In the genomic region with DNA sequence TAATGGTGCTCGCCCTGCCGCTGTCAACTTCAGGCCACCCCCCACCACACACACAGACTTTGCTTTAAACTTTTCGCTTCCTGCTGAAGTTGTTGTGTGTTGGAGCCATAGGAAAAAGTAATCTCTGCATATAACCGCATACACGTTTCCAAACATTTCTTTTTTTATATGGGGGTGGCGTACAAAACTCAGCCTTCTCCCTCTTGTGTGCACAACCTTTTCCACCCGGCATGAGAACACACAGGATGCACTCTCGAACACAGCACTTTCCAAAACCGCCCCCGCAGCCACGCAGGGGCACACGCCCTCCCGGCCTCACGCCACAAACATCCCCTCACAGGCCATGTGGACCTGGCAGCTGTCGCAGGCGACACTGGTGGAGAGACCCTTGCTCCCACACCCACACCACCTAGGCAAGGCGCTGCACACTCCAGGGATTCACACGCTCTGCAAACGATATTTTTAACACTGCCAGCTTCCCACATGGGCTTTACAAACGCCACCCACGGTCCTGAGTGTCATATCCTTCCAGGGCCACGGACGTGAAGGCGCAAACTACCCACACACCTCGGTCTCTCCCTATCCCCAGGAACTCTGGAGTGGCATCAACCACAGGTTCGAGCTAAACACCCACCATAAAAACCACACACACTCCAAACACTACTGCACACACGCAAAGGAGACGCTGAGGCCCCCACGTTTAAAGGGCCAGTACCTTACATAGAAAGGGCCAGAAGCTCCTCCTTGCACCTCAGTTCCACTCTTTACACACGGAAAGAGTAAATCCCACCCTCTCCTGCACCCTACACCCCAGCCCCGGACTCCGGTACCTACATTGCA, we compare ENCODE assay signal across 1 cellular context.
TF ChIP-seq lines count a peak whose summit lies in the region.

No MANE protein-coding gene starts in this region.

TF ChIP-seq in GM12878, 131 proteins besides CTCF, POLR2A, EP300 and RAD21 (continued from another document and continues in another):
- TF ChIP-seq, protein P1, sequence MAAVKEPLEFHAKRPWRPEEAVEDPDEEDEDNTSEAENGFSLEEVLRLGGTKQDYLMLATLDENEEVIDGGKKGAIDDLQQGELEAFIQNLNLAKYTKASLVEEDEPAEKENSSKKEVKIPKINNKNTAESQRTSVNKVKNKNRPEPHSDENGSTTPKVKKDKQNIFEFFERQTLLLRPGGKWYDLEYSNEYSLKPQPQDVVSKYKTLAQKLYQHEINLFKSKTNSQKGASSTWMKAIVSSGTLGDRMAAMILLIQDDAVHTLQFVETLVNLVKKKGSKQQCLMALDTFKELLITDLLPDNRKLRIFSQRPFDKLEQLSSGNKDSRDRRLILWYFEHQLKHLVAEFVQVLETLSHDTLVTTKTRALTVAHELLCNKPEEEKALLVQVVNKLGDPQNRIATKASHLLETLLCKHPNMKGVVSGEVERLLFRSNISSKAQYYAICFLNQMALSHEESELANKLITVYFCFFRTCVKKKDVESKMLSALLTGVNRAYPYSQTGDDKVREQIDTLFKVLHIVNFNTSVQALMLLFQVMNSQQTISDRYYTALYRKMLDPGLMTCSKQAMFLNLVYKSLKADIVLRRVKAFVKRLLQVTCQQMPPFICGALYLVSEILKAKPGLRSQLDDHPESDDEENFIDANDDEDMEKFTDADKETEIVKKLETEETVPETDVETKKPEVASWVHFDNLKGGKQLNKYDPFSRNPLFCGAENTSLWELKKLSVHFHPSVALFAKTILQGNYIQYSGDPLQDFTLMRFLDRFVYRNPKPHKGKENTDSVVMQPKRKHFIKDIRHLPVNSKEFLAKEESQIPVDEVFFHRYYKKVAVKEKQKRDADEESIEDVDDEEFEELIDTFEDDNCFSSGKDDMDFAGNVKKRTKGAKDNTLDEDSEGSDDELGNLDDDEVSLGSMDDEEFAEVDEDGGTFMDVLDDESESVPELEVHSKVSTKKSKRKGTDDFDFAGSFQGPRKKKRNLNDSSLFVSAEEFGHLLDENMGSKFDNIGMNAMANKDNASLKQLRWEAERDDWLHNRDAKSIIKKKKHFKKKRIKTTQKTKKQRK (IDR thresholded peaks at IDR 0.05; ENCODE audit: low read depth, low read length): no peak
- no peak for TF ChIP-seq TCF3 (IDR thresholded peaks at IDR 0.05; ENCODE audit: borderline replicate concordance, insufficient read depth, low read depth, low read length)
- no peak; the same call in 1 of the 2 replicates for TF ChIP-seq FOXM1 (IDR thresholded peaks at IDR 0.05; ENCODE audit: low read depth, low read length)
- TF ChIP-seq TARDBP (IDR thresholded peaks at IDR 0.05; ENCODE audit: borderline replicate concordance): no peak
- peak; percentile 8 to 68; a peak in 2 of 4 replicates for TF ChIP-seq BHLHE40 (IDR thresholded peaks at IDR 0.05; ENCODE audit: borderline replicate concordance in 1 of 2, low read depth in 2 of 2, low read length in 1 of 2)
- no peak for TF ChIP-seq SREBF1 (IDR thresholded peaks at IDR 0.05; ENCODE audit: low read length)
- no peak for TF ChIP-seq NRF1 (conservative IDR thresholded peaks at IDR 0.05; ENCODE audit: low read depth, low read length)
- no peak for TF ChIP-seq ZNF217 (IDR thresholded peaks at IDR 0.05)
- TF ChIP-seq NFIC (IDR thresholded peaks at IDR 0.05; ENCODE audit: low read depth, low read length): peak; percentile 83; the same call in 1 of the 2 replicates
- peak; percentile 57; the same call in 1 of the 2 replicates for TF ChIP-seq HDGF (IDR thresholded peaks at IDR 0.05)
- TF ChIP-seq JUNB (IDR thresholded peaks at IDR 0.05): no peak
- no peak for TF ChIP-seq TAF1 (IDR thresholded peaks at IDR 0.05; ENCODE audit: borderline replicate concordance, low read depth, low read length)
- TF ChIP-seq, protein P2, sequence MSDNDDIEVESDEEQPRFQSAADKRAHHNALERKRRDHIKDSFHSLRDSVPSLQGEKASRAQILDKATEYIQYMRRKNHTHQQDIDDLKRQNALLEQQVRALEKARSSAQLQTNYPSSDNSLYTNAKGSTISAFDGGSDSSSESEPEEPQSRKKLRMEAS (IDR thresholded peaks at IDR 0.05; ENCODE audit: low read depth, low read length): peak; percentile 65
- TF ChIP-seq ZNF24 (IDR thresholded peaks at IDR 0.05): no peak
- no peak for TF ChIP-seq SIX5 (IDR thresholded peaks at IDR 0.05; ENCODE audit: low read depth, low read length, severe bottlenecking)
- TF ChIP-seq, protein P3, sequence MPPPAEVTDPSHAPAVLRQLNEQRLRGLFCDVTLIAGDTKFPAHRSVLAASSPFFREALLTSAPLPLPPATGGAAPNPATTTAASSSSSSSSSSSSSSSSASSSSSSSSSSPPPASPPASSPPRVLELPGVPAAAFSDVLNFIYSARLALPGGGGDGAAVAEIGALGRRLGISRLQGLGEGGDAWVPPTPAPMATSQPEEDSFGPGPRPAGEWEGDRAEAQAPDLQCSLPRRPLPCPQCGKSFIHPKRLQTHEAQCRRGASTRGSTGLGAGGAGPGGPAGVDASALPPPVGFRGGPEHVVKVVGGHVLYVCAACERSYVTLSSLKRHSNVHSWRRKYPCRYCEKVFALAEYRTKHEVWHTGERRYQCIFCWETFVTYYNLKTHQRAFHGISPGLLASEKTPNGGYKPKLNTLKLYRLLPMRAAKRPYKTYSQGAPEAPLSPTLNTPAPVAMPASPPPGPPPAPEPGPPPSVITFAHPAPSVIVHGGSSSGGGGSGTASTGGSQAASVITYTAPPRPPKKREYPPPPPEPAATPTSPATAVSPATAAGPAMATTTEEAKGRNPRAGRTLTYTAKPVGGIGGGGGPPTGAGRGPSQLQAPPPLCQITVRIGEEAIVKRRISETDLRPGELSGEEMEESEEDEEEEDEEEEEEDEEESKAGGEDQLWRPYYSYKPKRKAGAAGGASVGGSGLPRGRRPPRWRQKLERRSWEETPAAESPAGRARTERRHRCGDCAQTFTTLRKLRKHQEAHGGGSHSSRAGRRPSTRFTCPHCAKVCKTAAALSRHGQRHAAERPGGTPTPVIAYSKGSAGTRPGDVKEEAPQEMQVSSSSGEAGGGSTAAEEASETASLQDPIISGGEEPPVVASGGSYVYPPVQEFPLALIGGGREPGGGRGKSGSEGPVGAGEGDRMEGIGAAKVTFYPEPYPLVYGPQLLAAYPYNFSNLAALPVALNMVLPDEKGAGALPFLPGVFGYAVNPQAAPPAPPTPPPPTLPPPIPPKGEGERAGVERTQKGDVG (CRISPR knock-in tag; IDR thresholded peaks at IDR 0.05): no peak
- no peak for TF ChIP-seq BCLAF1 (IDR thresholded peaks at IDR 0.05)
- TF ChIP-seq CHD2 (IDR thresholded peaks at IDR 0.05; ENCODE audit: borderline replicate concordance, low read depth, low read length): no peak
- peak in 1 of 2 experiments; percentile 45; a peak in 2 of 4 replicates for TF ChIP-seq ETV6 (conservative IDR thresholded peaks at IDR 0.05 in 1 of 2, IDR thresholded peaks at IDR 0.05 in 1 of 2; ENCODE audit: borderline replicate concordance in 1 of 2, low read depth in 1 of 2)
- TF ChIP-seq, protein P4, sequence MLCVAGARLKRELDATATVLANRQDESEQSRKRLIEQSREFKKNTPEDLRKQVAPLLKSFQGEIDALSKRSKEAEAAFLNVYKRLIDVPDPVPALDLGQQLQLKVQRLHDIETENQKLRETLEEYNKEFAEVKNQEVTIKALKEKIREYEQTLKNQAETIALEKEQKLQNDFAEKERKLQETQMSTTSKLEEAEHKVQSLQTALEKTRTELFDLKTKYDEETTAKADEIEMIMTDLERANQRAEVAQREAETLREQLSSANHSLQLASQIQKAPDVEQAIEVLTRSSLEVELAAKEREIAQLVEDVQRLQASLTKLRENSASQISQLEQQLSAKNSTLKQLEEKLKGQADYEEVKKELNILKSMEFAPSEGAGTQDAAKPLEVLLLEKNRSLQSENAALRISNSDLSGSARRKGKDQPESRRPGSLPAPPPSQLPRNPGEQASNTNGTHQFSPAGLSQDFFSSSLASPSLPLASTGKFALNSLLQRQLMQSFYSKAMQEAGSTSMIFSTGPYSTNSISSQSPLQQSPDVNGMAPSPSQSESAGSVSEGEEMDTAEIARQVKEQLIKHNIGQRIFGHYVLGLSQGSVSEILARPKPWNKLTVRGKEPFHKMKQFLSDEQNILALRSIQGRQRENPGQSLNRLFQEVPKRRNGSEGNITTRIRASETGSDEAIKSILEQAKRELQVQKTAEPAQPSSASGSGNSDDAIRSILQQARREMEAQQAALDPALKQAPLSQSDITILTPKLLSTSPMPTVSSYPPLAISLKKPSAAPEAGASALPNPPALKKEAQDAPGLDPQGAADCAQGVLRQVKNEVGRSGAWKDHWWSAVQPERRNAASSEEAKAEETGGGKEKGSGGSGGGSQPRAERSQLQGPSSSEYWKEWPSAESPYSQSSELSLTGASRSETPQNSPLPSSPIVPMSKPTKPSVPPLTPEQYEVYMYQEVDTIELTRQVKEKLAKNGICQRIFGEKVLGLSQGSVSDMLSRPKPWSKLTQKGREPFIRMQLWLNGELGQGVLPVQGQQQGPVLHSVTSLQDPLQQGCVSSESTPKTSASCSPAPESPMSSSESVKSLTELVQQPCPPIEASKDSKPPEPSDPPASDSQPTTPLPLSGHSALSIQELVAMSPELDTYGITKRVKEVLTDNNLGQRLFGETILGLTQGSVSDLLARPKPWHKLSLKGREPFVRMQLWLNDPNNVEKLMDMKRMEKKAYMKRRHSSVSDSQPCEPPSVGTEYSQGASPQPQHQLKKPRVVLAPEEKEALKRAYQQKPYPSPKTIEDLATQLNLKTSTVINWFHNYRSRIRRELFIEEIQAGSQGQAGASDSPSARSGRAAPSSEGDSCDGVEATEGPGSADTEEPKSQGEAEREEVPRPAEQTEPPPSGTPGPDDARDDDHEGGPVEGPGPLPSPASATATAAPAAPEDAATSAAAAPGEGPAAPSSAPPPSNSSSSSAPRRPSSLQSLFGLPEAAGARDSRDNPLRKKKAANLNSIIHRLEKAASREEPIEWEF (IDR thresholded peaks at IDR 0.05; ENCODE audit: insufficient replicate concordance, low read depth, low read length): no peak
- TF ChIP-seq ZZZ3 (IDR thresholded peaks at IDR 0.05; ENCODE audit: control insufficient read depth, insufficient read length, low read depth): no peak
- peak; percentile 72; the same call in 1 of the 2 replicates for TF ChIP-seq SMARCA5 (IDR thresholded peaks at IDR 0.05)
- no peak for TF ChIP-seq PML (IDR thresholded peaks at IDR 0.05; ENCODE audit: low read length)
- peak; percentile 68; the same call in 1 of the 2 replicates for TF ChIP-seq SIN3A (IDR thresholded peaks at IDR 0.05; ENCODE audit: low read depth, low read length)
- TF ChIP-seq FOXK2 (IDR thresholded peaks at IDR 0.05): no peak
- no peak for TF ChIP-seq CBX5 (IDR thresholded peaks at IDR 0.05; ENCODE audit: low read depth)
- TF ChIP-seq, protein P5, sequence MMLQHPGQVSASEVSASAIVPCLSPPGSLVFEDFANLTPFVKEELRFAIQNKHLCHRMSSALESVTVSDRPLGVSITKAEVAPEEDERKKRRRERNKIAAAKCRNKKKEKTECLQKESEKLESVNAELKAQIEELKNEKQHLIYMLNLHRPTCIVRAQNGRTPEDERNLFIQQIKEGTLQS (IDR thresholded peaks at IDR 0.05; ENCODE audit: borderline replicate concordance, extremely low read depth, low read depth, low read length): no peak
- TF ChIP-seq NFYA (IDR thresholded peaks at IDR 0.05; ENCODE audit: borderline replicate concordance, low read depth, low read length): no peak
- TF ChIP-seq, protein P6, sequence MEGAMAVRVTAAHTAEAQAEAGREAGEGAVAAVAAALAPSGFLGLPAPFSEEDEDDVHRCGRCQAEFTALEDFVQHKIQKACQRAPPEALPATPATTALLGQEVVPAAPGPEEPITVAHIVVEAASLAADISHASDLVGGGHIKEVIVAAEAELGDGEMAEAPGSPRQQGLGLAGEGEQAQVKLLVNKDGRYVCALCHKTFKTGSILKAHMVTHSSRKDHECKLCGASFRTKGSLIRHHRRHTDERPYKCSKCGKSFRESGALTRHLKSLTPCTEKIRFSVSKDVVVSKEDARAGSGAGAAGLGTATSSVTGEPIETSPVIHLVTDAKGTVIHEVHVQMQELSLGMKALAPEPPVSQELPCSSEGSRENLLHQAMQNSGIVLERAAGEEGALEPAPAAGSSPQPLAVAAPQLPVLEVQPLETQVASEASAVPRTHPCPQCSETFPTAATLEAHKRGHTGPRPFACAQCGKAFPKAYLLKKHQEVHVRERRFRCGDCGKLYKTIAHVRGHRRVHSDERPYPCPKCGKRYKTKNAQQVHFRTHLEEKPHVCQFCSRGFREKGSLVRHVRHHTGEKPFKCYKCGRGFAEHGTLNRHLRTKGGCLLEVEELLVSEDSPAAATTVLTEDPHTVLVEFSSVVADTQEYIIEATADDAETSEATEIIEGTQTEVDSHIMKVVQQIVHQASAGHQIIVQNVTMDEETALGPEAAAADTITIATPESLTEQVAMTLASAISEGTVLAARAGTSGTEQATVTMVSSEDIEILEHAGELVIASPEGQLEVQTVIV (IDR thresholded peaks at IDR 0.05; ENCODE audit: borderline replicate concordance, partially characterized antibody): no peak
- no peak for TF ChIP-seq USF1 (IDR thresholded peaks at IDR 0.05; ENCODE audit: borderline replicate concordance, extremely low read length, insufficient read depth, low read depth, low read length)
- 0 out of 2 replicates have a peak, but pooled peaks have one; percentile 44 for TF ChIP-seq STAT1 (conservative IDR thresholded peaks at IDR 0.05)
- TF ChIP-seq SREBF2 (IDR thresholded peaks at IDR 0.05; ENCODE audit: low read length): no peak
